In genomic region chrX:44545454-44545853, GRCh38 we compare ENCODE assay signal across 7 cellular contexts. TPM values are rescaled to one million over a fixed set of nuclear protein-coding genes. Genes with fewer than 3 reads are reported as not detected.
DNase-seq lines count a peak whose midpoint lies in the region; ATAC-seq, FAIRE-seq and TF ChIP-seq lines count a peak whose summit lies in the region.
"Not testable (repeated sequence)": the region's sequence is repeated elsewhere in the genome, so short reads cannot be mapped to it uniquely, and the experiment has no call there.

No MANE protein-coding gene starts in this region.

- not testable (repeated sequence) for BruUV-seq in Caco-2 (replicated peaks; lab: Mats Ljungman, UMichigan)

- not testable (repeated sequence) for H3K27ac ChIP-seq in SK-N-SH (ENCODE audit: low read depth in 2 of 2, low read length in 1 of 2); astrocyte (ENCODE audit: low read depth, low read length); keratinocyte (ENCODE audit: control insufficient read depth, insufficient read depth, low read length)
- peak overlapping the region in 2 of 4 donors; percentile 24 to 37 for H3K27ac ChIP-seq in pancreas

- H3K27me3 ChIP-seq in Caco-2 (replicated peaks; ENCODE audit: control insufficient read depth, insufficient read depth, low read length); SK-N-SH (ENCODE audit: insufficient read depth); astrocyte (ENCODE audit: insufficient read depth, low read length); keratinocyte (ENCODE audit: control insufficient read depth, extremely low read depth, insufficient read depth, low read length); pancreas: not testable (repeated sequence)

- 53% methylated on average over 5 of the region's 5 CpGs for WGBS in SK-N-SH (ENCODE audit: low lambda C conversion rate)
- WGBS in pancreas, 2 donors, result 44 to 56% methylated on average over 5 of the region's 5 CpGs

- peaks cover 19% of the 10 kb centered on the region for H3K79me2 ChIP-seq in SK-N-SH (ENCODE audit: insufficient read depth)
- H3K79me2 ChIP-seq in astrocyte (ENCODE audit: insufficient read depth, low read length), result peaks cover 20% of the 10 kb centered on the region
- H3K79me2 ChIP-seq in keratinocyte (ENCODE audit: control insufficient read depth, insufficient read depth, low read length), result not testable (repeated sequence)

- H3K4me1 Mint-ChIP-seq in Caco-2 (ENCODE audit: low read depth, unreplicated experiment); astrocyte (ENCODE audit: low read depth, unreplicated experiment): not testable (repeated sequence)
- peaks cover 17% of the 10 kb centered on the region for H3K4me1 Mint-ChIP-seq in dendritic cell treated with granulocyte-macrophage colony-stimulating factor and Interleukin-4, amounts not matched to agents 40 ng/mL and 50 ng/mL, for 4 days (ENCODE audit: low read depth)

- H3K9me2 ChIP-seq in SK-N-SH, result not testable (repeated sequence)

- H3K4me1 ChIP-seq in Caco-2, result peaks cover 14% of the 10 kb centered on the region
- not testable (repeated sequence) for H3K4me1 ChIP-seq in SK-N-SH (ENCODE audit: control insufficient read depth in 1 of 2, insufficient read depth in 2 of 2, low read depth in 1 of 2, low read length in 1 of 2); astrocyte (ENCODE audit: insufficient read depth, low read length); keratinocyte (ENCODE audit: control insufficient read depth, extremely low read depth, insufficient read depth, low read length); pancreas

- not testable (repeated sequence) for H3K4me2 ChIP-seq in SK-N-SH; astrocyte (ENCODE audit: low read length); keratinocyte (ENCODE audit: control insufficient read depth, extremely low read depth, insufficient read depth, low read depth, low read length)

- dilution Hi-C loops in keratinocyte (cut with MboI; ENCODE audit: extremely low pct_ligation_motif_present, low sequenced_read_pairs), result not testable (repeated sequence)

- not testable (repeated sequence) for FAIRE-seq in astrocyte (lab: Jason Lieb, UNC); keratinocyte (lab: Jason Lieb, UNC)
- FAIRE-seq in pancreas (lab: Jason Lieb, UNC), result peak; percentile 23

- DNase-seq in Caco-2 (peak; percentile 24 to 45), LNCaP clone FGC (ENCODE audit: low read depth) (peak; percentile 59), pancreas (peak in 2 of 6 donors; percentile 2 to 13)
- not testable (repeated sequence) for DNase-seq in SK-N-SH; astrocyte (ENCODE audit: low read depth); keratinocyte (ENCODE audit: low read depth, low spot score)

- not testable (repeated sequence) for H4K20me1 ChIP-seq in SK-N-SH (ENCODE audit: insufficient read depth); astrocyte (ENCODE audit: insufficient read depth, low read length); keratinocyte (ENCODE audit: control insufficient read depth, extremely low read depth, insufficient read depth, low read length)

- intact Hi-C loops in Caco-2 (cut with micrococcal nuclease; ENCODE audit: unreplicated experiment); pancreas (cut with DNase I): not testable (repeated sequence)
- intact Hi-C loops in dendritic cell treated with granulocyte-macrophage colony-stimulating factor and Interleukin-4, amounts not matched to agents 40 ng/mL and 50 ng/mL, for 4 days (cut with micrococcal nuclease), result loop anchor here (10.0 kb wide), 1 partner anchor 329 kb away; the partner anchor contains the start of gene KDM6A

- CTCF ChIA-PET in Caco-2 (lab: Charles Lee); SK-N-SH (lab: Yijun Ruan, JAX): not testable (repeated sequence)

- H3K9me3 ChIP-seq in Caco-2; SK-N-SH; astrocyte (ENCODE audit: insufficient read depth, low read depth, low read length); keratinocyte (ENCODE audit: control insufficient read depth, low read depth, low read length); pancreas: not testable (repeated sequence)

- not testable (repeated sequence) for H3K36me3 Mint-ChIP-seq in Caco-2 (ENCODE audit: insufficient read depth, unreplicated experiment); astrocyte (ENCODE audit: low read depth, unreplicated experiment); dendritic cell treated with granulocyte-macrophage colony-stimulating factor and Interleukin-4, amounts not matched to agents 40 ng/mL and 50 ng/mL, for 4 days (ENCODE audit: low read depth)

- TF ChIP-seq RAD21 in SK-N-SH (IDR thresholded peaks at IDR 0.05; ENCODE audit: low read length), result not testable (repeated sequence)

- not testable (repeated sequence) for ATAC-seq in pancreas

- peak overlapping the region; percentile 6 for H3K4me3 Mint-ChIP-seq in Caco-2 (ENCODE audit: unreplicated experiment)
- H3K4me3 Mint-ChIP-seq in astrocyte (ENCODE audit: unreplicated experiment); dendritic cell treated with granulocyte-macrophage colony-stimulating factor and Interleukin-4, amounts not matched to agents 40 ng/mL and 50 ng/mL, for 4 days: not testable (repeated sequence)

- not testable (repeated sequence) for H3K9ac ChIP-seq in SK-N-SH; astrocyte (ENCODE audit: low read length); keratinocyte (ENCODE audit: control insufficient read depth, extremely low read depth, insufficient read depth, low read length)

- not testable (repeated sequence) for H3K9me3 Mint-ChIP-seq in Caco-2 (ENCODE audit: unreplicated experiment); astrocyte (ENCODE audit: unreplicated experiment); dendritic cell treated with granulocyte-macrophage colony-stimulating factor and Interleukin-4, amounts not matched to agents 40 ng/mL and 50 ng/mL, for 4 days

- TF ChIP-seq EP300 in SK-N-SH (IDR thresholded peaks at IDR 0.05; ENCODE audit: borderline replicate concordance in 1 of 2, low read depth in 1 of 2, low read length in 1 of 2), result not testable (repeated sequence)

- not testable (repeated sequence) for H3K27me3 Mint-ChIP-seq in Caco-2 (ENCODE audit: insufficient read depth, unreplicated experiment); astrocyte (ENCODE audit: low read depth, unreplicated experiment); dendritic cell treated with granulocyte-macrophage colony-stimulating factor and Interleukin-4, amounts not matched to agents 40 ng/mL and 50 ng/mL, for 4 days

- H3K4me3 ChIP-seq in Caco-2 (ENCODE audit: low read depth, low read length); LNCaP clone FGC (ENCODE audit: low read depth, low read length); SK-N-SH (ENCODE audit: low read depth in 2 of 2, low read length in 1 of 2); astrocyte (ENCODE audit: insufficient read depth, low read depth, low read length); keratinocyte (ENCODE audit: control insufficient read depth in 2 of 3, extremely low read depth in 1 of 3, insufficient read depth in 2 of 3, low read depth in 1 of 3, low read length in 3 of 3); pancreas: not testable (repeated sequence)

- not testable (repeated sequence) for H3K9me1 ChIP-seq in keratinocyte (ENCODE audit: control insufficient read depth, extremely low read depth, insufficient read depth, low read length)

- H2AFZ ChIP-seq in SK-N-SH (ENCODE audit: low read depth) (peak overlapping the region; percentile 40; the same call in 1 of the 2 replicates), keratinocyte (ENCODE audit: control insufficient read depth, low read length) (peak overlapping the region; percentile 25)
- not testable (repeated sequence) for H2AFZ ChIP-seq in astrocyte (ENCODE audit: low read depth, low read length)

- POLR2A ChIA-PET in Caco-2 (lab: Charles Lee); SK-N-SH (lab: Yijun Ruan, JAX): not testable (repeated sequence)

- H3K27ac Mint-ChIP-seq in Caco-2 (ENCODE audit: unreplicated experiment), result peak overlapping the region; percentile 70
- H3K27ac Mint-ChIP-seq in astrocyte (ENCODE audit: unreplicated experiment), result peak overlapping the region; percentile 10
- H3K27ac Mint-ChIP-seq in dendritic cell treated with granulocyte-macrophage colony-stimulating factor and Interleukin-4, amounts not matched to agents 40 ng/mL and 50 ng/mL, for 4 days, result peak overlapping the region; percentile 77

- H3F3A ChIP-seq in SK-N-SH (replicated peaks; ENCODE audit: insufficient read depth), result not testable (repeated sequence)

- not testable (repeated sequence) for H3K36me3 ChIP-seq in Caco-2 (ENCODE audit: control insufficient read depth, insufficient read depth, low read length); SK-N-SH (replicated peaks in 1 of 2; ENCODE audit: control insufficient read depth in 1 of 2, insufficient read depth in 2 of 2, low read length in 1 of 2); astrocyte (ENCODE audit: insufficient read depth, low read length); keratinocyte (ENCODE audit: control insufficient read depth in 2 of 2, extremely low read depth in 1 of 2, insufficient read depth in 2 of 2, low read length in 2 of 2); pancreas

- not testable (repeated sequence) for TF ChIP-seq CTCF in Caco-2 (IDR thresholded peaks at IDR 0.05; ENCODE audit: insufficient read depth in 1 of 2, low read depth in 1 of 2, low read length in 1 of 2, severe bottlenecking in 1 of 2, unreplicated experiment in 1 of 2); LNCaP clone FGC (IDR thresholded peaks at IDR 0.05; ENCODE audit: control insufficient read depth, extremely low read depth, insufficient read depth); SK-N-SH (IDR thresholded peaks at IDR 0.05); astrocyte (IDR thresholded peaks at IDR 0.05; ENCODE audit: insufficient read depth, low read depth, low read length); keratinocyte (optimal IDR thresholded peaks at IDR 0.05 in 1 of 3, IDR thresholded peaks at IDR 0.05 in 1 of 3, conservative IDR thresholded peaks at IDR 0.05 in 1 of 3; ENCODE audit: extremely low read depth in 1 of 3, insufficient read depth in 2 of 3, low read length in 3 of 3); pancreas (IDR thresholded peaks at IDR 0.05)

RNA-seq across cellular contexts. Expression of gene FUNDC1, which starts 2.8 kb away (rescaled TPM):
- total RNA-seq in Caco-2 (2022), result 18.6 and 21.5 TPM in 2 replicates
- 23.5 and 25.0 TPM in 2 replicates for polyA plus RNA-seq in SK-N-SH (2012; rRNA removed)
- polyA plus RNA-seq in SK-N-SH (2012; cell fraction: cytosol; rRNA removed), result 35.5 and 49.9 TPM in 2 replicates
- polyA plus RNA-seq in SK-N-SH (2012; cell fraction: nucleus; rRNA removed), result 5.1 and 8.3 TPM in 2 replicates
- 16.0 and 17.0 TPM in 2 replicates for total RNA-seq in astrocyte
- 20.9 to 30.9 TPM (median 21.6 TPM) in 3 replicates for polyA plus RNA-seq in keratinocyte
- polyA plus RNA-seq in keratinocyte (2011; ENCODE audit: low read depth), result 49.4 TPM
- polyA plus RNA-seq in keratinocyte (2011; cell fraction: cytosol; rRNA removed), result 22.0 and 32.9 TPM in 2 replicates
- polyA plus RNA-seq in keratinocyte (2011; cell fraction: nucleus; rRNA removed), result 12.8 and 16.9 TPM in 2 replicates
- 20.0 and 20.8 TPM in 2 replicates for polyA plus RNA-seq in keratinocyte (2012; ENCODE audit: low replicate concordance)
- 0.39 to 9.7 TPM (median 3.7 TPM) in 3 replicates for polyA minus RNA-seq in keratinocyte
- 4.4 TPM for polyA minus RNA-seq in keratinocyte (2011; cell fraction: cytosol; rRNA and poly(A)+ RNA removed)
- 1.4 and 3.3 TPM in 2 replicates for polyA minus RNA-seq in keratinocyte (2011; cell fraction: nucleus; rRNA and poly(A)+ RNA removed)
- 1 to 10 TPM; 2.6 to 8.2 (median 4.7) TPM for total RNA-seq in pancreas
- polyA plus RNA-seq in pancreas, result 10 to 100 TPM in 1 of 2 donors, 1 to 10 TPM in 1; 6.3 to 11.8 TPM

Comparison
In these comparisons a context has a peak if more than half of its experiments do, and no peak if none do; other contexts are left out.
1. H3K27ac Mint-ChIP-seq: peak in every context shown above with its lines; median percentile 77 in dendritic cell treated with granulocyte-macrophage colony-stimulating factor and Interleukin-4, amounts not matched to agents 40 ng/mL and 50 ng/mL, for 4 days; 70 in Caco-2; 10 in astrocyte.